8 cellular contexts compared by ENCODE assay signal in the genomic region with DNA sequence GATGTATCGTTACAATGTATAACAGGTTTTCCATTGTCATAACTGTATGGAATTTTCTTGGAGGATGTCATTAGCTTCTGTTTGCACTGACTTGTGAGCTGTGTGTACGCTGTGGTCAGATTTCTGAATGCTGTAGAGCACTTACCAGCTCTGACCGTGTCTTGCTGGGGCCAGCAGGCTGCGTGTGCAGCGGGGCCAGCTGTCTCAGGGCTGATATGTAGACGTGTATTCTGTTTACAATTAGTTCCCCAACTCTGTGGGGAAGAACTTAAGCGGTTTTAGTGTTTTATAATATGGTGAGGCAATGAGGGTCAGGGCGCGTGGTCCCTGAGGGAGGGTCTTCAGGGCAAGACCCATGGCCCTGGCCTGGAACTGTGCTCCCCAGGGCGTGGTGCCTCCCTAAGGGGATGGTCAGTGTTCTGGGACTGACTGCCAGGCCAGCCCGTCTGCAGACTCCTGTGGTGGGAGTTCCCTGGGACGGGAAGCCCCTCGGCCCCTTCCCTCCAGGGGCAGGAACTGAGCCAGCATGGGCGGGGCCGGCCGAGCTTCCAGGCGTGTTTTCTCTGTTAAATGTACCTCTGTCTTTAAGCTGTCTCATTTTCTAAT. TPM values are rescaled to one million over a fixed set of nuclear protein-coding genes. Genes with fewer than 3 reads are reported as not detected.
DNase-seq lines count a peak whose midpoint lies in the region; ATAC-seq and TF ChIP-seq lines count a peak whose summit lies in the region.

No MANE protein-coding gene starts in this region.

- H3K4me1 ChIP-seq in heart left ventricle, result peaks cover 12 to 64% (median 49%) of the 10 kb centered on the region in 12 donors
- H3K4me1 ChIP-seq in gastrocnemius medialis, result peaks cover 68 to 79% of the 10 kb centered on the region in 2 donors

- intact Hi-C loops in heart left ventricle (cut with DNase I), result loop anchor here in 1 of 10 donors (10.0 kb wide), 1 partner anchor 122 kb away; no protein-coding TSS in a partner anchor
- intact Hi-C loops in gastrocnemius medialis (cut with DNase I; ENCODE audit: low total_unique reads), result no loop called here

- TF ChIP-seq POLR2A in GM15510 (IDR thresholded peaks at IDR 0.05; ENCODE audit: borderline replicate concordance, extremely low read depth, insufficient read length) (peak; percentile 5), heart left ventricle (IDR thresholded peaks at IDR 0.05) (no peak), gastrocnemius medialis (IDR thresholded peaks at IDR 0.05) (no peak), erythroblast (IDR thresholded peaks at IDR 0.05; ENCODE audit: low read length) (no peak)

- TF ChIP-seq CTCF in WTC11 (IDR thresholded peaks at IDR 0.05) (no peak), heart left ventricle (IDR thresholded peaks at IDR 0.05) (no peak), gastrocnemius medialis (IDR thresholded peaks at IDR 0.05 in 4 of 5, conservative IDR thresholded peaks at IDR 0.05 in 1 of 5) (no peak), omental fat pad (IDR thresholded peaks at IDR 0.05) (no peak)

- CTCF ChIA-PET in WTC11 (lab: Charles Lee), result interaction anchor here (0.6 kb wide), 1 partner anchor 783 kb away, joined by 4 read pairs; no protein-coding TSS in a partner anchor

- no peak overlapping the region for H3K4me3 Mint-ChIP-seq in WTC11

- peaks cover 13% of the 10 kb centered on the region for H3K4me1 Mint-ChIP-seq in WTC11

- in situ Hi-C loops in gastrocnemius medialis (cut with MboI; ENCODE audit: low sequenced_read_pairs in 4 of 4), result no loop called here

- no peaks in the 10 kb centered on the region for H3K27me3 Mint-ChIP-seq in WTC11 (ENCODE audit: low read depth)

- H3K27ac ChIP-seq in heart left ventricle, result peak overlapping the region; percentile 41 to 72 (median 46)
- H3K27ac ChIP-seq in gastrocnemius medialis, result peak overlapping the region; percentile 16 to 84 (median 40)

- H3K27ac Mint-ChIP-seq in WTC11, result peak overlapping the region; percentile 81; the same call in 1 of the 2 replicates

- POLR2A ChIA-PET in WTC11 (lab: Charles Lee), result no interaction called here

- H3K36me3 ChIP-seq in heart left ventricle (peaks cover 2 to 95% (median 70%) of the 10 kb centered on the region in 9 donors), gastrocnemius medialis (peaks cover 0 to 26% of the 10 kb centered on the region in 2 donors)

- 12 to 33% (median 19%) methylated on average over 11 to 17 of the region's 17 CpGs for WGBS in heart left ventricle, 4 donors

- H3K4me3 ChIP-seq in heart left ventricle, result peak overlapping the region in 1 of 12 donors; percentile 2
- H3K4me3 ChIP-seq in gastrocnemius medialis, result no peak overlapping the region

- ATAC-seq in WTC11 (no peak), heart left ventricle (peak; percentile 29 to 63 (median 35)), gastrocnemius medialis (peak in 1 of 2 donors; percentile 22), omental fat pad (ENCODE audit: low FRiP score) (no peak), HG03460 (IDR thresholded peaks at IDR 0.05; ENCODE audit: unreplicated experiment) (no peak)

- H3K9me3 Mint-ChIP-seq in WTC11, result no peaks in the 10 kb centered on the region

- H3K27me3 ChIP-seq in heart left ventricle (no peaks in the 10 kb centered on the region), gastrocnemius medialis (no peaks in the 10 kb centered on the region)

- H3K9me3 ChIP-seq in heart left ventricle (no peaks in the 10 kb centered on the region), gastrocnemius medialis (no peaks in the 10 kb centered on the region)

- DNase-seq in WTC11 (ENCODE audit: low spot score) (no peak), heart left ventricle (peak; percentile 50 to 86 (median 71)), gastrocnemius medialis (no peak), erythroblast (lab: John Stamatoyannopoulos, UW) (no peak), omental fat pad (ENCODE audit: low spot score) (no peak), NCI-H524 (lab: John Stamatoyannopoulos, UW) (no peak)

- H3K36me3 Mint-ChIP-seq in WTC11, result peaks cover 7% of the 10 kb centered on the region; the same call in 1 of the 2 replicates

TF ChIP-seq in WTC11, 78 proteins besides CTCF, POLR2A, EP300 and RAD21 (continues in another document):
- no peak for TF ChIP-seq OVOL2 (CRISPR knock-in tag; IDR thresholded peaks at IDR 0.05; ENCODE audit: borderline replicate concordance)
- no peak for TF ChIP-seq NFATC4 (CRISPR knock-in tag; IDR thresholded peaks at IDR 0.05)
- TF ChIP-seq CREM (CRISPR knock-in tag; IDR thresholded peaks at IDR 0.05), result no peak
- no peak for TF ChIP-seq JUN (CRISPR knock-in tag; IDR thresholded peaks at IDR 0.05)
- no peak for TF ChIP-seq MYBL2 (CRISPR knock-in tag; IDR thresholded peaks at IDR 0.05)
- no peak for TF ChIP-seq TCF7 (CRISPR knock-in tag; IDR thresholded peaks at IDR 0.05; ENCODE audit: low read depth)
- no peak for TF ChIP-seq AFF4 (CRISPR knock-in tag; IDR thresholded peaks at IDR 0.05; ENCODE audit: borderline replicate concordance)
- no peak for TF ChIP-seq EMX1 (CRISPR knock-in tag; IDR thresholded peaks at IDR 0.05)
- TF ChIP-seq ZNF396 (CRISPR knock-in tag; IDR thresholded peaks at IDR 0.05; ENCODE audit: borderline replicate concordance), result no peak
- no peak for TF ChIP-seq RELA (CRISPR knock-in tag; IDR thresholded peaks at IDR 0.05; ENCODE audit: borderline replicate concordance)
- no peak for TF ChIP-seq ZNF263 (CRISPR knock-in tag; IDR thresholded peaks at IDR 0.05; ENCODE audit: low read depth)
- no peak for TF ChIP-seq GTF2I (CRISPR knock-in tag; conservative IDR thresholded peaks at IDR 0.05)
- no peak for TF ChIP-seq ZNF423 (CRISPR knock-in tag; IDR thresholded peaks at IDR 0.05)
- TF ChIP-seq, protein P1, sequence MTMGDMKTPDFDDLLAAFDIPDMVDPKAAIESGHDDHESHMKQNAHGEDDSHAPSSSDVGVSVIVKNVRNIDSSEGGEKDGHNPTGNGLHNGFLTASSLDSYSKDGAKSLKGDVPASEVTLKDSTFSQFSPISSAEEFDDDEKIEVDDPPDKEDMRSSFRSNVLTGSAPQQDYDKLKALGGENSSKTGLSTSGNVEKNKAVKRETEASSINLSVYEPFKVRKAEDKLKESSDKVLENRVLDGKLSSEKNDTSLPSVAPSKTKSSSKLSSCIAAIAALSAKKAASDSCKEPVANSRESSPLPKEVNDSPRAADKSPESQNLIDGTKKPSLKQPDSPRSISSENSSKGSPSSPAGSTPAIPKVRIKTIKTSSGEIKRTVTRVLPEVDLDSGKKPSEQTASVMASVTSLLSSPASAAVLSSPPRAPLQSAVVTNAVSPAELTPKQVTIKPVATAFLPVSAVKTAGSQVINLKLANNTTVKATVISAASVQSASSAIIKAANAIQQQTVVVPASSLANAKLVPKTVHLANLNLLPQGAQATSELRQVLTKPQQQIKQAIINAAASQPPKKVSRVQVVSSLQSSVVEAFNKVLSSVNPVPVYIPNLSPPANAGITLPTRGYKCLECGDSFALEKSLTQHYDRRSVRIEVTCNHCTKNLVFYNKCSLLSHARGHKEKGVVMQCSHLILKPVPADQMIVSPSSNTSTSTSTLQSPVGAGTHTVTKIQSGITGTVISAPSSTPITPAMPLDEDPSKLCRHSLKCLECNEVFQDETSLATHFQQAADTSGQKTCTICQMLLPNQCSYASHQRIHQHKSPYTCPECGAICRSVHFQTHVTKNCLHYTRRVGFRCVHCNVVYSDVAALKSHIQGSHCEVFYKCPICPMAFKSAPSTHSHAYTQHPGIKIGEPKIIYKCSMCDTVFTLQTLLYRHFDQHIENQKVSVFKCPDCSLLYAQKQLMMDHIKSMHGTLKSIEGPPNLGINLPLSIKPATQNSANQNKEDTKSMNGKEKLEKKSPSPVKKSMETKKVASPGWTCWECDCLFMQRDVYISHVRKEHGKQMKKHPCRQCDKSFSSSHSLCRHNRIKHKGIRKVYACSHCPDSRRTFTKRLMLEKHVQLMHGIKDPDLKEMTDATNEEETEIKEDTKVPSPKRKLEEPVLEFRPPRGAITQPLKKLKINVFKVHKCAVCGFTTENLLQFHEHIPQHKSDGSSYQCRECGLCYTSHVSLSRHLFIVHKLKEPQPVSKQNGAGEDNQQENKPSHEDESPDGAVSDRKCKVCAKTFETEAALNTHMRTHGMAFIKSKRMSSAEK (CRISPR knock-in tag; IDR thresholded peaks at IDR 0.05; ENCODE audit: borderline replicate concordance), result no peak
- no peak for TF ChIP-seq SOX15 (CRISPR knock-in tag; IDR thresholded peaks at IDR 0.05)

RNA-seq across cellular contexts. Expression of gene XRCC3, which starts 18.7 kb away (rescaled TPM):
- 46.7 to 51.4 TPM (median 50.5 TPM) in 3 replicates for total RNA-seq in WTC11 (2021)
- 1 to 10 TPM; 1.9 to 8.7 (median 3.1) TPM for total RNA-seq in heart left ventricle
- polyA plus RNA-seq in heart left ventricle, result 1 to 10 TPM; 1.9 to 2.6 TPM
- total RNA-seq in gastrocnemius medialis, result 10 to 100 TPM in 1 of 4 donors, 1 to 10 TPM in 3; 1.3 to 26.5 (median 3.0) TPM
- total RNA-seq in omental fat pad, result 1 to 10 TPM; 2.7 to 8.2 (median 4.0) TPM

RNA-seq across cellular contexts. Expression of gene ZFYVE21, which starts 19.0 kb away (rescaled TPM):
- total RNA-seq in WTC11 (2021), result 59.7 to 69.2 TPM (median 65.1 TPM) in 3 replicates
- 10 to 100 TPM; 44.1 to 79.4 (median 52.5) TPM for total RNA-seq in heart left ventricle
- 10 to 100 TPM; 48.8 to 86.1 TPM for polyA plus RNA-seq in heart left ventricle
- 10 to 100 TPM; 16.2 to 25.8 (median 20.2) TPM for total RNA-seq in gastrocnemius medialis
- 100 to 1,000 TPM in 2 of 4 donors, 10 to 100 TPM in 2; 66.1 to 145 (median 97.1) TPM for total RNA-seq in omental fat pad

Comparison
In these comparisons a context has a peak if more than half of its experiments do, and no peak if none do; other contexts are left out.
1. ATAC-seq: peak in heart left ventricle (4 of 4); none in WTC11 (single experiment), omental fat pad (single experiment) and HG03460 (single experiment).
2. DNase-seq: peak in heart left ventricle (5 of 5); none in WTC11 (single experiment), gastrocnemius medialis (0 of 2), erythroblast (0 of 2), omental fat pad (single experiment) and NCI-H524 (0 of 2).